18 cellular contexts compared by ENCODE assay signal in genomic region chr3:185718736-185719456, GRCh38.
DNase-seq lines count a peak whose midpoint lies in the region; FAIRE-seq and TF ChIP-seq lines count a peak whose summit lies in the region.
"Had no signal": no experiment of that assay in that cellular context is flagged by ENCODE, and none has a peak within 500 bp of the region (broad histone marks: within the 10 kb centered on the region; RNA-seq: fewer than 3 reads in every experiment).

No MANE protein-coding gene starts in this region.

- 93% methylated on average over 5 of the region's 5 CpGs for WGBS in hepatocyte (ENCODE audit: low lambda C conversion rate, missing lambda C conversion rate)

- H3K9me3 Mint-ChIP-seq in astrocyte (ENCODE audit: unreplicated experiment) = no peaks in the 10 kb centered on the region
- no peaks in the 10 kb centered on the region for H3K9me3 Mint-ChIP-seq in osteocyte (ENCODE audit: unreplicated experiment)
- H3K9me3 Mint-ChIP-seq: CD4-positive, alpha-beta T cell had no signal

- H3K4me3 Mint-ChIP-seq in astrocyte (ENCODE audit: unreplicated experiment) = no peak overlapping the region
- no peak overlapping the region for H3K4me3 Mint-ChIP-seq in osteocyte (ENCODE audit: unreplicated experiment)
- H3K4me3 Mint-ChIP-seq: CD4-positive, alpha-beta T cell had no signal

- H3K4me3 ChIP-seq in BLaER1 (no peak overlapping the region), astrocyte (ENCODE audit: insufficient read depth, low read depth, low read length) (no peak overlapping the region), hepatocyte (no peak overlapping the region), BE2C (ENCODE audit: low read depth, low read length) (no peak overlapping the region)
- H3K4me3 ChIP-seq: MG63 had no signal

- H3K27ac ChIP-seq in BLaER1 (no peak overlapping the region), astrocyte (ENCODE audit: low read depth, low read length) (no peak overlapping the region), hepatocyte (peak overlapping the region; percentile 70)
- H3K27ac ChIP-seq: KMS-11 had no signal

- no peak for DNase-seq in astrocyte (ENCODE audit: low read depth)
- no peak for DNase-seq in hepatocyte (ENCODE audit: low spot score)
- no peak for DNase-seq in osteocyte (ENCODE audit: extremely low spot score, unreplicated experiment)
- DNase-seq in stimulated activated CD4-positive, alpha-beta T cell treated with anti-CD3 and anti-CD28 coated beads, Interleukin-2, amount 100 ng/mL, for 24 hours = no peak
- DNase-seq in activated CD4-positive, alpha-beta T cell treated with anti-CD3 and anti-CD28 coated beads, Interleukin-2, amount 50 U/mL, for 1 hour = no peak
- DNase-seq in NCI-H226 = no peak
- no peak for DNase-seq in BE2C
- DNase-seq: CD4-positive, alpha-beta T cell; GF-D8; GOT3; MG63; NCI-H1105 treated with DMSO at 0.1 percent for 48 hours; NCI-H187; SIG-M5 had no signal

- no peak overlapping the region for H2AFZ ChIP-seq in astrocyte (ENCODE audit: low read depth, low read length)
- H2AFZ ChIP-seq in hepatocyte = no peak overlapping the region

- H3K9ac ChIP-seq in BLaER1 (no peak overlapping the region), astrocyte (ENCODE audit: low read length) (no peak overlapping the region)
- H3K9ac ChIP-seq: KMS-11 had no signal

- H3K4me2 ChIP-seq in BLaER1 (peak overlapping the region; percentile 80), astrocyte (ENCODE audit: low read length) (no peak overlapping the region), hepatocyte (no peak overlapping the region)
- H3K4me2 ChIP-seq: KMS-11 had no signal

- H3K36me3 ChIP-seq in BLaER1 (no peaks in the 10 kb centered on the region), astrocyte (ENCODE audit: insufficient read depth, low read length) (no peaks in the 10 kb centered on the region), hepatocyte (replicated peaks; ENCODE audit: insufficient read depth, low read depth) (no peaks in the 10 kb centered on the region), BE2C (no peaks in the 10 kb centered on the region)

- H3K4me1 ChIP-seq in BLaER1 (peaks cover 64% of the 10 kb centered on the region), astrocyte (ENCODE audit: insufficient read depth, low read length) (peaks cover 35% of the 10 kb centered on the region), hepatocyte (ENCODE audit: insufficient read depth) (peaks cover 35% of the 10 kb centered on the region), BE2C (no peaks in the 10 kb centered on the region)

- H3K27ac Mint-ChIP-seq in astrocyte (ENCODE audit: unreplicated experiment) (peak overlapping the region; percentile 87), osteocyte (ENCODE audit: unreplicated experiment) (peak overlapping the region; percentile 90)
- H3K27ac Mint-ChIP-seq: CD4-positive, alpha-beta T cell had no signal

- no peaks in the 10 kb centered on the region for H3K27me3 ChIP-seq in BLaER1
- no peaks in the 10 kb centered on the region for H3K27me3 ChIP-seq in astrocyte (ENCODE audit: insufficient read depth, low read length)
- no peaks in the 10 kb centered on the region for H3K27me3 ChIP-seq in hepatocyte
- H3K27me3 ChIP-seq in BE2C = peaks cover 17% of the 10 kb centered on the region
- H3K27me3 ChIP-seq: MG63 had no signal

- no peak for TF ChIP-seq CTCF in astrocyte (IDR thresholded peaks at IDR 0.05; ENCODE audit: insufficient read depth, low read depth, low read length)
- TF ChIP-seq CTCF in hepatocyte (IDR thresholded peaks at IDR 0.05; ENCODE audit: poor library complexity) = no peak
- TF ChIP-seq CTCF in osteocyte (IDR thresholded peaks at IDR 0.05) = no peak
- no peak for TF ChIP-seq CTCF in BE2C (IDR thresholded peaks at IDR 0.05; ENCODE audit: low read depth, low read length)

- H3K9me3 ChIP-seq in BLaER1 (no peaks in the 10 kb centered on the region), astrocyte (ENCODE audit: insufficient read depth, low read depth, low read length) (no peaks in the 10 kb centered on the region), hepatocyte (ENCODE audit: low read depth) (no peaks in the 10 kb centered on the region), BE2C (no peaks in the 10 kb centered on the region)
- H3K9me3 ChIP-seq: MG63 had no signal

- no peak for FAIRE-seq in astrocyte (lab: Jason Lieb, UNC)
- FAIRE-seq: D721Med, RCC 7860 had no signal

- H4K20me1 ChIP-seq in BLaER1 = no peaks in the 10 kb centered on the region
- peaks cover 44% of the 10 kb centered on the region for H4K20me1 ChIP-seq in astrocyte (ENCODE audit: insufficient read depth, low read length)
- H4K20me1 ChIP-seq in hepatocyte (ENCODE audit: insufficient read depth, poor library complexity, severe bottlenecking) = peaks cover 92% of the 10 kb centered on the region

- H3K79me2 ChIP-seq in astrocyte (ENCODE audit: insufficient read depth, low read length) (peaks cover 89% of the 10 kb centered on the region), hepatocyte (peaks cover 99% of the 10 kb centered on the region)

- H3K4me1 Mint-ChIP-seq in astrocyte (ENCODE audit: low read depth, unreplicated experiment) (peaks cover 80% of the 10 kb centered on the region), osteocyte (ENCODE audit: unreplicated experiment) (peaks cover 56% of the 10 kb centered on the region)

- no peaks in the 10 kb centered on the region for H3K9me2 ChIP-seq in hepatocyte (replicated peaks; ENCODE audit: insufficient read depth)

- H3K27me3 Mint-ChIP-seq in astrocyte (ENCODE audit: low read depth, unreplicated experiment) (no peaks in the 10 kb centered on the region), osteocyte (ENCODE audit: unreplicated experiment) (no peaks in the 10 kb centered on the region)

- H3K36me3 Mint-ChIP-seq in astrocyte (ENCODE audit: low read depth, unreplicated experiment) = peaks cover 17% of the 10 kb centered on the region
- peaks cover 6% of the 10 kb centered on the region for H3K36me3 Mint-ChIP-seq in osteocyte (ENCODE audit: unreplicated experiment)
